ENCODE assay signal across 13 cellular contexts in the genomic region with DNA sequence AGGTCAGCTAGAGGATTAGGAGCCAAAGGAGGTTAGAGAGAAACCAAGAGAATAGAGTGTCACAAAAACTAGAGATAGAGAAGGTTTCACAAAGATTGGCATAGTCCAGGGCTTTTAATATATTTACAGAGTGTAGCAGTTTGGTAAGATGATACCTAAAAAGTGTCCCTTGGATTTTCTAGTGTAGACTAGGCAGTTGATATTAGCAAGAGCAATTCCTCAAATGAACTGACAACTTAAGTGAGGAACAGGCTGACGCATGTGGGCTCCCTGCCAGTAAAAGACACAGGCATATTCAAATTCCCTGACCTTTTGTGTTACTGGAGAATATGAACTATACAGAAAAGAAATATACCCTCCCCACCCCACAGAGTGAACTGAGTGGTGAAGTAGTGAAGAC. TPM values are rescaled to one million over a fixed set of nuclear protein-coding genes. Genes with fewer than 3 reads are reported as not detected.
DNase-seq lines count a peak whose midpoint lies in the region; ATAC-seq and TF ChIP-seq lines count a peak whose summit lies in the region.
"Had no signal": no experiment of that assay in that cellular context is flagged by ENCODE, and none has a peak within 500 bp of the region (broad histone marks: within the 10 kb centered on the region; RNA-seq: fewer than 3 reads in every experiment).

No MANE protein-coding gene starts in this region.

- no peak for TF ChIP-seq CTCF in brain microvascular endothelial cell (IDR thresholded peaks at IDR 0.05; ENCODE audit: low read depth, low read length, missing control alignments)
- no peak for TF ChIP-seq CTCF in activated CD8-positive, alpha-beta T cell treated with anti-CD3 and anti-CD28 coated beads for 36 hours (IDR thresholded peaks at IDR 0.05)
- no peak for TF ChIP-seq CTCF in WTC11 (IDR thresholded peaks at IDR 0.05)

- POLR2A ChIA-PET in activated CD8-positive, alpha-beta T cell treated with anti-CD3 and anti-CD28 coated beads for 36 hours (lab: Charles Lee): no interaction called here
- POLR2A ChIA-PET in WTC11 (lab: Charles Lee): no interaction called here

- H3K27me3 ChIP-seq in brain microvascular endothelial cell (replicated peaks) (no peaks in the 10 kb centered on the region), mesenchymal stem cell (ENCODE audit: control insufficient read depth in 1 of 2, insufficient read depth in 1 of 2, low read length in 2 of 2) (no peaks in the 10 kb centered on the region)
- H3K27me3 ChIP-seq: ascending aorta had no signal

- in situ Hi-C loops in brain microvascular endothelial cell (cut with HindIII; ENCODE audit: low pct_ligation_motif_present, low sequenced_read_pairs): no loop called here

- CTCF ChIA-PET in activated CD8-positive, alpha-beta T cell treated with anti-CD3 and anti-CD28 coated beads for 36 hours (lab: Charles Lee): interaction anchor here (0.6 to 3.5 kb wide), 9 partner anchors 9 to 288 kb away, joined by 3 to 17 read pairs (median 4); a partner anchor contains a TSS
- CTCF ChIA-PET in WTC11 (lab: Charles Lee): interaction anchor here (0.7 to 1.4 kb wide), 3 partner anchors 8 to 45 kb away, joined by 3 to 8 read pairs (median 5); no protein-coding TSS in a partner anchor

- no peak overlapping the region for H3K23ac ChIP-seq in mesenchymal stem cell (ENCODE audit: low read length in 2 of 2)

- H2AFZ ChIP-seq in mesenchymal stem cell (ENCODE audit: low read depth, low read length): no peak overlapping the region

- intact Hi-C loops in activated CD8-positive, alpha-beta T cell treated with anti-CD3 and anti-CD28 coated beads for 36 hours (cut with micrococcal nuclease): no loop called here

- no peak for ATAC-seq in activated CD8-positive, alpha-beta T cell treated with anti-CD3 and anti-CD28 coated beads for 36 hours
- ATAC-seq in WTC11: no peak
- ATAC-seq: activated CD8-positive, alpha-beta memory T cell treated with anti-CD3 and anti-CD28 coated beads, Interleukin-2, amount 10 ng/mL, durations not matched to agents 7 days and 5 days had no signal

- H2BK5ac ChIP-seq in mesenchymal stem cell (ENCODE audit: low read depth, low read length, poor library complexity, severe bottlenecking): no peak overlapping the region

- H3K4me1 ChIP-seq in mesenchymal stem cell (ENCODE audit: control insufficient read depth, insufficient read depth, low read depth, low read length): no peaks in the 10 kb centered on the region
- H3K4me1 ChIP-seq: ascending aorta had no signal

- H2BK15ac ChIP-seq in mesenchymal stem cell (ENCODE audit: low read depth, poor library complexity, severe bottlenecking): no peak overlapping the region

- peaks cover 10% of the 10 kb centered on the region for H3K79me1 ChIP-seq in mesenchymal stem cell (replicated peaks; ENCODE audit: low read length, poor library complexity, severe bottlenecking)

- H4K8ac ChIP-seq in mesenchymal stem cell (ENCODE audit: low read length): no peak overlapping the region

- no peak overlapping the region for H3K27ac ChIP-seq in brain microvascular endothelial cell
- no peak overlapping the region for H3K27ac ChIP-seq in mesenchymal stem cell (ENCODE audit: low read length, poor library complexity, severe bottlenecking)
- H3K27ac ChIP-seq: ascending aorta, SK-N-MC had no signal

- peaks cover 14% of the 10 kb centered on the region for H3K36me3 Mint-ChIP-seq in activated CD8-positive, alpha-beta T cell treated with anti-CD3 and anti-CD28 coated beads for 36 hours (ENCODE audit: low read depth)
- H3K36me3 Mint-ChIP-seq in WTC11: no peaks in the 10 kb centered on the region; the same call in none of the 2 replicates

- H3K4me3 Mint-ChIP-seq in activated CD8-positive, alpha-beta T cell treated with anti-CD3 and anti-CD28 coated beads for 36 hours: no peak overlapping the region
- no peak overlapping the region for H3K4me3 Mint-ChIP-seq in WTC11
- H3K4me3 Mint-ChIP-seq: activated CD8-positive, alpha-beta memory T cell treated with anti-CD3 and anti-CD28 coated beads, Interleukin-2, amount 10 ng/mL, durations not matched to agents 7 days and 5 days; neural crest cell had no signal

- H3K27me3 Mint-ChIP-seq in activated CD8-positive, alpha-beta T cell treated with anti-CD3 and anti-CD28 coated beads for 36 hours: no peaks in the 10 kb centered on the region
- H3K27me3 Mint-ChIP-seq in WTC11 (ENCODE audit: low read depth): no peaks in the 10 kb centered on the region
- H3K27me3 Mint-ChIP-seq: activated CD8-positive, alpha-beta memory T cell treated with anti-CD3 and anti-CD28 coated beads, Interleukin-2, amount 10 ng/mL, durations not matched to agents 7 days and 5 days had no signal

- H2BK120ac ChIP-seq in mesenchymal stem cell (ENCODE audit: low read depth, low read length): no peak overlapping the region

- no peak overlapping the region for H2BK12ac ChIP-seq in mesenchymal stem cell (ENCODE audit: low read length in 2 of 2)

- no peak overlapping the region for H3K4me3 ChIP-seq in brain microvascular endothelial cell (ENCODE audit: low read depth, low read length)
- no peak overlapping the region for H3K4me3 ChIP-seq in mesenchymal stem cell (ENCODE audit: insufficient read depth in 1 of 2, low read depth in 1 of 2, low read length in 2 of 2)
- H3K4me3 ChIP-seq: ascending aorta, SK-N-MC had no signal

- no peak overlapping the region for H3K4me2 ChIP-seq in mesenchymal stem cell (ENCODE audit: low read length, poor library complexity, severe bottlenecking)

- no peak overlapping the region for H3K14ac ChIP-seq in mesenchymal stem cell (ENCODE audit: low read length in 2 of 2)

- no peaks in the 10 kb centered on the region for H3K9me3 Mint-ChIP-seq in activated CD8-positive, alpha-beta T cell treated with anti-CD3 and anti-CD28 coated beads for 36 hours
- no peaks in the 10 kb centered on the region for H3K9me3 Mint-ChIP-seq in WTC11
- H3K9me3 Mint-ChIP-seq: neural crest cell had no signal

- H3K27ac Mint-ChIP-seq in activated CD8-positive, alpha-beta T cell treated with anti-CD3 and anti-CD28 coated beads for 36 hours: no peak overlapping the region
- H3K27ac Mint-ChIP-seq in WTC11: no peak overlapping the region
- H3K27ac Mint-ChIP-seq: activated CD8-positive, alpha-beta memory T cell treated with anti-CD3 and anti-CD28 coated beads, Interleukin-2, amount 10 ng/mL, durations not matched to agents 7 days and 5 days had no signal

- no peak overlapping the region for H3K18ac ChIP-seq in mesenchymal stem cell (ENCODE audit: low read depth in 1 of 2, low read length in 2 of 2)

- no peaks in the 10 kb centered on the region for H3K9me3 ChIP-seq in mesenchymal stem cell (ENCODE audit: control insufficient read depth, low read length)
- H3K9me3 ChIP-seq: ascending aorta had no signal

- H2AK5ac ChIP-seq in mesenchymal stem cell (ENCODE audit: low read length, severe bottlenecking): no peak overlapping the region

- H3K4ac ChIP-seq in mesenchymal stem cell (ENCODE audit: low read depth in 1 of 2, low read length in 2 of 2): no peak overlapping the region

- no peak overlapping the region for H4K91ac ChIP-seq in mesenchymal stem cell (ENCODE audit: low read length)

- H3K9ac ChIP-seq in mesenchymal stem cell (ENCODE audit: low read length): no peak overlapping the region

- no peaks in the 10 kb centered on the region for H3K36me3 ChIP-seq in brain microvascular endothelial cell (replicated peaks)
- peaks cover 6 to 34% of the 10 kb centered on the region in 2 experiments for H3K36me3 ChIP-seq in mesenchymal stem cell (ENCODE audit: control insufficient read depth in 1 of 2, insufficient read depth in 2 of 2, low read depth in 1 of 2, low read length in 2 of 2)

- H3K4me1 Mint-ChIP-seq in activated CD8-positive, alpha-beta T cell treated with anti-CD3 and anti-CD28 coated beads for 36 hours (ENCODE audit: low read depth): peaks cover 4% of the 10 kb centered on the region
- 0 out of 2 replicates have a peak, but pooled peaks cover 4% of the 10 kb centered on the region for H3K4me1 Mint-ChIP-seq in WTC11

- no CpG with 5 or more reads among the region's 1 CpG for WGBS in mesenchymal stem cell

- DNase-seq in GDM1 (lab: John Stamatoyannopoulos, UW) (peak; percentile 0), NCI-H2029 (lab: John Stamatoyannopoulos, UW) (peak; percentile 52), brain microvascular endothelial cell (peak; percentile 72), mesenchymal stem cell (peak; percentile 71), medulla oblongata (ENCODE audit: extremely low spot score) (no peak), WTC11 (ENCODE audit: low spot score) (no peak)
- DNase-seq in stimulated activated CD4-positive, alpha-beta T cell treated with anti-CD3 and anti-CD28 coated beads, Interleukin-12 subunit alpha, Interleukin-12 subunit beta, amount 100 ng/mL, for 4 hours: no peak
- no peak for DNase-seq in activated CD8-positive, alpha-beta T cell treated with anti-CD3 and anti-CD28 coated beads for 36 hours
- DNase-seq: activated CD8-positive, alpha-beta memory T cell treated with anti-CD3 and anti-CD28 coated beads, Interleukin-2, amount 10 ng/mL, durations not matched to agents 7 days and 5 days; KBM-7 had no signal

TF ChIP-seq in WTC11, 78 proteins besides CTCF, POLR2A, EP300 and RAD21:
- TF ChIP-seq ZNF263 (CRISPR knock-in tag; IDR thresholded peaks at IDR 0.05; ENCODE audit: low read depth): no peak
- TF ChIP-seq, protein P1, sequence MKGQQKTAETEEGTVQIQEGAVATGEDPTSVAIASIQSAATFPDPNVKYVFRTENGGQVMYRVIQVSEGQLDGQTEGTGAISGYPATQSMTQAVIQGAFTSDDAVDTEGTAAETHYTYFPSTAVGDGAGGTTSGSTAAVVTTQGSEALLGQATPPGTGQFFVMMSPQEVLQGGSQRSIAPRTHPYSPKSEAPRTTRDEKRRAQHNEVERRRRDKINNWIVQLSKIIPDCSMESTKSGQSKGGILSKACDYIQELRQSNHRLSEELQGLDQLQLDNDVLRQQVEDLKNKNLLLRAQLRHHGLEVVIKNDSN (CRISPR knock-in tag; IDR thresholded peaks at IDR 0.05): no peak
- TF ChIP-seq ZNF219 (CRISPR knock-in tag; IDR thresholded peaks at IDR 0.05; ENCODE audit: borderline replicate concordance): no peak
- TF ChIP-seq TP53 (CRISPR knock-in tag; IDR thresholded peaks at IDR 0.05): no peak
- TF ChIP-seq NFE2L1 (CRISPR knock-in tag; IDR thresholded peaks at IDR 0.05): no peak
- no peak for TF ChIP-seq ESRRA (CRISPR knock-in tag; IDR thresholded peaks at IDR 0.05; ENCODE audit: borderline replicate concordance)
- no peak for TF ChIP-seq NR3C1 (CRISPR knock-in tag; conservative IDR thresholded peaks at IDR 0.05; ENCODE audit: low read depth)

RNA-seq across cellular contexts. Expression of a gene that starts 40.1 kb away (rescaled TPM):
- 52.9 TPM for polyA plus RNA-seq in mesenchymal stem cell (2013, experiment 1 of 2)
- polyA plus RNA-seq in mesenchymal stem cell (2013, experiment 2 of 2): 53.4 TPM
- total RNA-seq in activated CD8-positive, alpha-beta T cell treated with anti-CD3 and anti-CD28 coated beads for 36 hours: 10 to 100 TPM; 53.8 to 57.1 TPM
- total RNA-seq in WTC11 (2021): 55.4 to 56.3 TPM (median 56.0 TPM) in 3 replicates

RNA-seq across cellular contexts. Expression of a gene that starts 40.3 kb away (rescaled TPM):
- 0.06 TPM for polyA plus RNA-seq in mesenchymal stem cell (2013, experiment 1 of 2)
- not detected for polyA plus RNA-seq in mesenchymal stem cell (2013, experiment 2 of 2)
- total RNA-seq in activated CD8-positive, alpha-beta T cell treated with anti-CD3 and anti-CD28 coated beads for 36 hours: not detected
- total RNA-seq in WTC11 (2021): not detected in 3 replicates
- total RNA-seq: activated CD8-positive, alpha-beta memory T cell treated with anti-CD3 and anti-CD28 coated beads, Interleukin-2, amount 10 ng/mL, durations not matched to agents 7 days and 5 days; ascending aorta had no signal

RNA-seq across cellular contexts. Expression of a gene that starts 54.5 kb away (rescaled TPM):
- not detected for polyA plus RNA-seq in mesenchymal stem cell (2013, experiment 1 of 2)
- polyA plus RNA-seq in mesenchymal stem cell (2013, experiment 2 of 2): not detected
- not detected for total RNA-seq in activated CD8-positive, alpha-beta T cell treated with anti-CD3 and anti-CD28 coated beads for 36 hours
- total RNA-seq in WTC11 (2021): not detected in 3 replicates
- total RNA-seq: activated CD8-positive, alpha-beta memory T cell treated with anti-CD3 and anti-CD28 coated beads, Interleukin-2, amount 10 ng/mL, durations not matched to agents 7 days and 5 days; ascending aorta; neural crest cell had no signal

Comparison
In these comparisons a context has a peak if more than half of its experiments do, and no peak if none do; other contexts are left out.
1. DNase-seq: peak in GDM1 (single experiment), NCI-H2029 (single experiment), brain microvascular endothelial cell (single experiment) and mesenchymal stem cell (single experiment); none in stimulated activated CD4-positive, alpha-beta T cell treated with anti-CD3 and anti-CD28 coated beads, Interleukin-12 subunit alpha, Interleukin-12 subunit beta, amount 100 ng/mL, for 4 hours (single experiment), medulla oblongata (single experiment), activated CD8-positive, alpha-beta T cell treated with anti-CD3 and anti-CD28 coated beads for 36 hours (single experiment) and WTC11 (single experiment).